1 cellular context compared by ENCODE assay signal in the genomic region with DNA sequence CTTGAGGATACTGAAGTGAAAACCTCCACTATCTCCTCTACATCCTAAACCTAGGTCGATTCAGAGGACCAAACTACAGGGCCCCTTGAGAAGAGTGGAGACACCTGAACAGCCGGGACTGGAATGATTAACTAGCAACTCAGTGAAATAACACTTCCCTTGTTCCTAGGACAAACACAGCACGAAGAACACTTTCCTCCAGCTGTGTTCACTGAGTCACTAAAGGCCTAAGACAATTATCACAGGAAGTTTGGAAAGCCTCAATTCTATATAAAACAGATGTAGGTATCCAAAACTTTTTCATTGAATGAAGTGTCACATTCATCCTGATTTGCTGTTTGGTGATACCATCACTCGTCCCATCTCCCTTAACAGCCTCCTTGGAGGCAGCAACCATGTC.
TF ChIP-seq lines count a peak whose summit lies in the region.

No MANE protein-coding gene starts in this region.

TF ChIP-seq in GM23338, 12 proteins besides CTCF, POLR2A, EP300 and RAD21 (continued from another document):
- no peak for TF ChIP-seq ZNF462 (CRISPR knock-in tag; IDR thresholded peaks at IDR 0.05)
